Comparison of ENCODE assay signal across 8 cellular contexts in genomic region chr20:54207743-54208491, GRCh38. TPM values are rescaled to one million over a fixed set of nuclear protein-coding genes. Genes with fewer than 3 reads are reported as not detected.
DNase-seq lines count a peak whose midpoint lies in the region; ATAC-seq and TF ChIP-seq lines count a peak whose summit lies in the region.

Gene PFDN4, plus strand, starts transcription at chr20:54208087. Its CDS starts 14 bp downstream, at chr20:54208101.

- no peaks in the 10 kb centered on the region for H3K36me3 ChIP-seq in uterus

- H3K27me3 Mint-ChIP-seq in T-helper 1 cell treated with Interleukin-12 subunit alpha and Interleukin-12 subunit beta and Interleukin-4 antibody, amounts not matched to agents 30 μg/mL and 1 μg/mL, for 36 hours (ENCODE audit: low read depth), result no peaks in the 10 kb centered on the region

- DNase-seq in NCI-H1417 treated with DMSO at 0.1 percent for 48 hours (lab: John Stamatoyannopoulos, UW), result peak; percentile 45
- peak; percentile 40 for DNase-seq in amniotic stem cell (lab: John Stamatoyannopoulos, UW)
- peak; percentile 91 for DNase-seq in left ventricle myocardium superior
- peak; percentile 83 for DNase-seq in putamen (ENCODE audit: low spot score)
- DNase-seq in uterus, result peak; percentile 71 to 82

- intact Hi-C loops in left ventricle myocardium superior (cut with micrococcal nuclease), result no loop called here
- intact Hi-C loops in uterus (cut with DNase I; ENCODE audit: low total_unique reads), result loop anchor here (10.0 kb wide), 1 partner anchor 113 kb away; no protein-coding TSS in a partner anchor

- H3K4me3 ChIP-seq in uterus, result peak within 1 kb of the TSS; percentile 62 to 85

- peak within 1 kb of the TSS; percentile 100 for H3K27ac Mint-ChIP-seq in T-helper 1 cell treated with Interleukin-12 subunit alpha and Interleukin-12 subunit beta and Interleukin-4 antibody, amounts not matched to agents 30 μg/mL and 1 μg/mL, for 36 hours

- H3K9me3 ChIP-seq in uterus, result no peaks in the 10 kb centered on the region

- TF ChIP-seq POLR2A in GM15510 (IDR thresholded peaks at IDR 0.05; ENCODE audit: borderline replicate concordance, extremely low read depth, insufficient read length) (peak; percentile 73), uterus (IDR thresholded peaks at IDR 0.05) (peak in 1 of 2 donors; percentile 46)

- TF ChIP-seq CTCF in uterus (IDR thresholded peaks at IDR 0.05), result peak; percentile 67 to 89 (median 78)

- H3K36me3 Mint-ChIP-seq in T-helper 1 cell treated with Interleukin-12 subunit alpha and Interleukin-12 subunit beta and Interleukin-4 antibody, amounts not matched to agents 30 μg/mL and 1 μg/mL, for 36 hours (ENCODE audit: low read depth), result peaks cover 2% of the 10 kb centered on the region

- H3K4me1 ChIP-seq in uterus, result no peaks in the 10 kb centered on the region

- H3K9me3 Mint-ChIP-seq in T-helper 1 cell treated with Interleukin-12 subunit alpha and Interleukin-12 subunit beta and Interleukin-4 antibody, amounts not matched to agents 30 μg/mL and 1 μg/mL, for 36 hours, result no peaks in the 10 kb centered on the region

- no peaks in the 10 kb centered on the region for H3K27me3 ChIP-seq in uterus

- peak within 1 kb of the TSS; percentile 95 for H3K4me3 Mint-ChIP-seq in T-helper 1 cell treated with Interleukin-12 subunit alpha and Interleukin-12 subunit beta and Interleukin-4 antibody, amounts not matched to agents 30 μg/mL and 1 μg/mL, for 36 hours

- ATAC-seq in HG02840 (IDR thresholded peaks at IDR 0.05; ENCODE audit: low FRiP score, unreplicated experiment) (peak; percentile 95), left ventricle myocardium superior (peak; percentile 98)

- peaks cover 23% of the 10 kb centered on the region for H3K4me1 Mint-ChIP-seq in T-helper 1 cell treated with Interleukin-12 subunit alpha and Interleukin-12 subunit beta and Interleukin-4 antibody, amounts not matched to agents 30 μg/mL and 1 μg/mL, for 36 hours (ENCODE audit: low read depth)

- peak within 1 kb of the TSS; percentile 93 to 97 for H3K27ac ChIP-seq in uterus

RNA-seq across cellular contexts. Expression of gene PFDN4, which starts in this region (rescaled TPM):
- total RNA-seq in left ventricle myocardium superior (22.2 TPM), uterus (100 to 1,000 TPM in 3 of 4 donors, 10 to 100 TPM in 1; 36.9 to 157 (median 124) TPM)

Comparison
In these comparisons a context has a peak if more than half of its experiments do, and no peak if none do; other contexts are left out.
1. Peak in every context shown above with its lines: DNase-seq, ATAC-seq, H3K4me3 ChIP-seq and H3K27ac ChIP-seq.
2. DNase-seq: peak in every context shown above with its lines; median percentile 91 in left ventricle myocardium superior; 83 in putamen; 76 in uterus; 45 in NCI-H1417 treated with DMSO at 0.1 percent for 48 hours; 40 in amniotic stem cell.